Comparison of ENCODE assay signal across 12 cellular contexts in the genomic region with DNA sequence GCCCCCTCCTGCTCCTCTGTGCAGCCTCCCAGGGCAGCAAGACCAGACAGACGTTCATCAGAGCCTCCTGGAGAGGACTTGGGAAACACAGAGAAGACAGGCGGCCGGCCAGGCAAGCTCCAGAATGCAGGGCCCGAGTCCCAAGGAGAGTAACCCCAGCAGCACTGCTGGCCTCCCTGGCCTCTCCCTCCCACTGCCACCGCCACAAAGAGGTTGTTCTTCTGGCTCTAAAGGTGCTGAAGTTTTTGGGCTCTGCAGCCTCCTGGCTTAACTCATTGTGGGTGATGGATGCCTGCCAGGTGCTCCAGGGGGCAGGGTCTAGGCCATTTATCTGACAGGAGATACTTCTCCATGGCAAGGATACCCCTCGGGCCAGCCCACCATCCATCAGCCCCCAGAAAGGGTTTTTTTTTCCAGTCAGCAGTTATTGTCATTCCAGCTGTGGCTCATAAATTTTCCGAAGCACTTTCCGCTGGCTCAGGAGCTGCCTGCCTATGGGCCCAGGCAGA. TPM values are rescaled to one million over a fixed set of nuclear protein-coding genes. Genes with fewer than 3 reads are reported as not detected.
DNase-seq lines count a peak whose midpoint lies in the region; ATAC-seq and TF ChIP-seq lines count a peak whose summit lies in the region.
"Had no signal": no experiment of that assay in that cellular context is flagged by ENCODE, and none has a peak within 500 bp of the region (broad histone marks: within the 10 kb centered on the region; RNA-seq: fewer than 3 reads in every experiment).

No MANE protein-coding gene starts in this region.

- DNase-seq in AG10803 (ENCODE audit: low read depth) = peak; percentile 58
- DNase-seq in sigmoid colon = peak; percentile 86
- DNase-seq in DMS53 (lab: John Stamatoyannopoulos, UW) = no peak
- no peak for DNase-seq in NCI-H1092 treated with DMSO at 0.1 percent for 48 hours (lab: John Stamatoyannopoulos, UW)
- DNase-seq: activated T-cell treated with anti-CD3 and anti-CD28 coated beads, Interleukin-2, amount 50 U/mL, for 1 hour; NCI-H2107 had no signal

- H3K36me3 ChIP-seq in iPS-20b (ENCODE audit: insufficient read depth, low read depth, low read length) = no peaks in the 10 kb centered on the region
- H3K36me3 ChIP-seq in sigmoid colon = peaks cover 7 to 46% (median 16%) of the 10 kb centered on the region in 4 donors
- H3K36me3 ChIP-seq: cardiac muscle cell had no signal

- TF ChIP-seq CTCF in AG10803 (conservative IDR thresholded peaks at IDR 0.05; ENCODE audit: low read length) (no peak), sigmoid colon (IDR thresholded peaks at IDR 0.05) (no peak)

- intact Hi-C loops in sigmoid colon (cut with DNase I) = no loop called here

- TF ChIP-seq POLR2A in sigmoid colon (IDR thresholded peaks at IDR 0.05) = no peak

- H3K9ac ChIP-seq in iPS-20b (ENCODE audit: low read depth, low read length) = 0 out of 2 replicates have a peak overlapping the region, but pooled peaks have one; percentile 16

- no peak for TF ChIP-seq EP300 in sigmoid colon (IDR thresholded peaks at IDR 0.05)

- 67 to 83% methylated on average over 8 of the region's 8 CpGs for WGBS in sigmoid colon, 2 donors

- H3K27ac ChIP-seq in angular gyrus (ENCODE audit: low read depth, low read length) (peak overlapping the region; percentile 45), iPS-20b (ENCODE audit: low read length) (no peak overlapping the region), sigmoid colon (peak overlapping the region; percentile 87 to 97 (median 94))
- H3K27ac ChIP-seq: cardiac muscle cell had no signal

- H3K9me3 ChIP-seq in iPS-20b (ENCODE audit: insufficient read depth, low read depth, low read length) = no peaks in the 10 kb centered on the region
- H3K9me3 ChIP-seq in sigmoid colon = no peaks in the 10 kb centered on the region

- peaks cover 12% of the 10 kb centered on the region for H3K27me3 ChIP-seq in iPS-20b (ENCODE audit: insufficient read depth, low read length)
- H3K27me3 ChIP-seq in sigmoid colon = no peaks in the 10 kb centered on the region
- H3K27me3 ChIP-seq: cardiac muscle cell had no signal

- peaks cover 31% of the 10 kb centered on the region for H3K4me1 ChIP-seq in iPS-20b (ENCODE audit: insufficient read depth, low read length)
- peaks cover 0 to 63% (median 53%) of the 10 kb centered on the region in 4 donors for H3K4me1 ChIP-seq in sigmoid colon

- ATAC-seq in GM19023 (IDR thresholded peaks at IDR 0.05; ENCODE audit: unreplicated experiment) (no peak), GM19395 (IDR thresholded peaks at IDR 0.05; ENCODE audit: unreplicated experiment) (no peak)
- ATAC-seq: K562 had no signal

- H3K4me3 ChIP-seq in AG10803 (ENCODE audit: low read length) (no peak overlapping the region), iPS-20b (ENCODE audit: low read length) (no peak overlapping the region), sigmoid colon (no peak overlapping the region)
- H3K4me3 ChIP-seq: cardiac muscle cell, K562 had no signal

RNA-seq across cellular contexts. Expression of gene MRPS23, which starts 32.0 kb away (rescaled TPM):
- total RNA-seq in sigmoid colon = 10 to 100 TPM in 3 of 4 donors, 1 to 10 TPM in 1; 9.5 to 15.1 (median 13.3) TPM
- 10 to 100 TPM; 16.6 to 43.9 (median 17.4) TPM for polyA plus RNA-seq in sigmoid colon

Comparison
In these comparisons a context has a peak if more than half of its experiments do, and no peak if none do; other contexts are left out.
1. DNase-seq: peak in AG10803 (single experiment) and sigmoid colon (single experiment); none in DMS53 (single experiment) and NCI-H1092 treated with DMSO at 0.1 percent for 48 hours (single experiment).